Comparison of ENCODE assay signal across 1 cellular context in the genomic region with DNA sequence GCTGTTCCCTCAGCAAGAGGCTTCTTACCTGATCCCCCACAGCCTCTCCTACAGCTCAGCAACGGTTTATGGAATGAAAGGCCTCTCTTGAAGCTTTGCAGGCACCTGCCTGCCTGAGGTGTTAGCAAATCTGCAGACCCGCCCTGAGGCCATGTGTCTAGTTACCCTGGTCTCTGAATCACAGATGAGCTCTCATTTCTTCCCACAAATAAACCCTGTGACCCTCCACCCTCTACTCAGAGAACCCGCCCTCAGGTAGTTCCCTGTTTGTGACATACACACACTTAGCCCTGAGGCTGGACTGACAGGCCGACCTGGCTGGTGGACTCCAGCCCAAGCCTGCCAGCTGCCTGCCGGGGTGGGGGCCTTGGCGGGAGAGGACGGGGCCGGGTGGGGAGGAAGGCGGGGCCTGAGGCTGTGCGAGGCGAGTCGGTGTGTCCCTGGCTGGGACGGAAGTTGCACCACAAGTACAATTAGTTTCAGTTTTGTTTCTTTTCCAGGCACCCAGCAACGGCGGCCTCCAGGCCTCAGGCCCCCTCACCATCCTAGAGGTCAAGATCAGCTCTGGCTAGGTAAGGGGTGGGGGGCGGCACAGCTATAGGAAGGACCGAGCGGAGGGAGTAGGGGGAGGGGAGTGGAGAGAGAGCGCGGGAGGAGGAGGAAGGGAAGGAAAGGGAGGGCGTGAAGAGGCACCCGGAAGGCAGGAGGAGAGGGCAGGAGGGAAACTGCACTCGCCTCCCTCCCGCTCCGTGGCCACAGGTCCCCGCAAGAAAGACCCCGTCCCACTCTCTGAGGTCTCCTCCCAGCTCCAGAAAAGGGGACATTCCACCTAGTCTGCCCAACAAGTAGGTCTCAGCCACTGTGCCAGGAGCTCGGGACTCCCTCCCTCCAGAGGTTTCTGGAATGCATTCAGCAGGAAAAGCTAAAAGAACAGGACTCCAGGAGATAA.
TF ChIP-seq lines count a peak whose summit lies in the region.

A gene with protein sequence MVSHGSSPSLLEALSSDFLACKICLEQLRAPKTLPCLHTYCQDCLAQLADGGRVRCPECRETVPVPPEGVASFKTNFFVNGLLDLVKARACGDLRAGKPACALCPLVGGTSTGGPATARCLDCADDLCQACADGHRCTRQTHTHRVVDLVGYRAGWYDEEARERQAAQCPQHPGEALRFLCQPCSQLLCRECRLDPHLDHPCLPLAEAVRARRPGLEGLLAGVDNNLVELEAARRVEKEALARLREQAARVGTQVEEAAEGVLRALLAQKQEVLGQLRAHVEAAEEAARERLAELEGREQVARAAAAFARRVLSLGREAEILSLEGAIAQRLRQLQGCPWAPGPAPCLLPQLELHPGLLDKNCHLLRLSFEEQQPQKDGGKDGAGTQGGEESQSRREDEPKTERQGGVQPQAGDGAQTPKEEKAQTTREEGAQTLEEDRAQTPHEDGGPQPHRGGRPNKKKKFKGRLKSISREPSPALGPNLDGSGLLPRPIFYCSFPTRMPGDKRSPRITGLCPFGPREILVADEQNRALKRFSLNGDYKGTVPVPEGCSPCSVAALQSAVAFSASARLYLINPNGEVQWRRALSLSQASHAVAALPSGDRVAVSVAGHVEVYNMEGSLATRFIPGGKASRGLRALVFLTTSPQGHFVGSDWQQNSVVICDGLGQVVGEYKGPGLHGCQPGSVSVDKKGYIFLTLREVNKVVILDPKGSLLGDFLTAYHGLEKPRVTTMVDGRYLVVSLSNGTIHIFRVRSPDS (plus strand): TSS at position 482 of the 949 bp plus-strand sequence. CDS start 1,832 bp downstream, outside the sequence.

TF ChIP-seq in K562, 482 proteins besides CTCF, POLR2A, EP300 and RAD21 (continued from another document and continues in another):
- TF ChIP-seq BRD9 (IDR thresholded peaks at IDR 0.05; ENCODE audit: low read depth, partially characterized antibody) (no peak), SMAD4 (CRISPR knock-in tag; conservative IDR thresholded peaks at IDR 0.05) (0 out of 2 replicates have a peak, but pooled peaks have one; percentile 6), BACH1 (tag; IDR thresholded peaks at IDR 0.05) (no peak), TBL1XR1 (IDR thresholded peaks at IDR 0.05; ENCODE audit: low read length in 2 of 2) (no peak), MIER1 (IDR thresholded peaks at IDR 0.05; ENCODE audit: low read depth) (no peak), TAF7 (tag; IDR thresholded peaks at IDR 0.05) (peak; percentile 91), ASH1L (IDR thresholded peaks at IDR 0.05; ENCODE audit: borderline replicate concordance, low read depth, partially characterized antibody) (peak; percentile 52), TSC22D4 (tag; IDR thresholded peaks at IDR 0.05) (no peak), EZH2 (IDR thresholded peaks at IDR 0.05; ENCODE audit: borderline replicate concordance, low read depth, low read length) (no peak), NR3C1 (CRISPR knock-in tag; IDR thresholded peaks at IDR 0.05) (no peak), EWSR1 (IDR thresholded peaks at IDR 0.05; ENCODE audit: borderline replicate concordance, low read depth, partially characterized antibody) (no peak), PREB (CRISPR knock-in tag; IDR thresholded peaks at IDR 0.05) (no peak), ZKSCAN8 (CRISPR knock-in tag; IDR thresholded peaks at IDR 0.05) (peak; percentile 92), GATA2 (CRISPR knock-in tag; IDR thresholded peaks at IDR 0.05) (no peak), ZNF395 (CRISPR knock-in tag; IDR thresholded peaks at IDR 0.05) (peak; percentile 59; the same call in 1 of the 2 replicates), TRIM28 (IDR thresholded peaks at IDR 0.05) (no peak), COPS2 (conservative IDR thresholded peaks at IDR 0.05) (no peak), SUPT5H (IDR thresholded peaks at IDR 0.05) (peak; percentile 92), TSHZ1 (CRISPR knock-in tag; IDR thresholded peaks at IDR 0.05) (no peak), KAT2B (IDR thresholded peaks at IDR 0.05; ENCODE audit: low read depth, low read length) (no peak), CBX2 (IDR thresholded peaks at IDR 0.05; ENCODE audit: insufficient read depth, low read length, poor library complexity, severe bottlenecking) (no peak), HNRNPUL1 (IDR thresholded peaks at IDR 0.05; ENCODE audit: low read length) (no peak), SETDB1 (IDR thresholded peaks at IDR 0.05; ENCODE audit: low read length) (no peak), RBM22 (IDR thresholded peaks at IDR 0.05; ENCODE audit: low read depth, low read length, poor library complexity, severe bottlenecking) (no peak), CBX8 (IDR thresholded peaks at IDR 0.05; ENCODE audit: borderline replicate concordance, extremely low read depth, low read depth, low read length, poor library complexity, severe bottlenecking) (no peak), SAP30 (IDR thresholded peaks at IDR 0.05; ENCODE audit: borderline replicate concordance, insufficient read depth, low read depth, low read length, poor library complexity, severe bottlenecking) (peak; percentile 5), KDM2B (CRISPR knock-in tag; IDR thresholded peaks at IDR 0.05) (no peak), ZNF584 (CRISPR knock-in tag; IDR thresholded peaks at IDR 0.05; ENCODE audit: low read depth) (no peak), TARDBP (IDR thresholded peaks at IDR 0.05) (no peak), SMC3 (conservative IDR thresholded peaks at IDR 0.05; ENCODE audit: insufficient read depth, low read depth, low read length) (no peak), E2F3 (CRISPR knock-in tag; IDR thresholded peaks at IDR 0.05) (0 out of 2 replicates have a peak, but pooled peaks have one; percentile 17), CBFA2T3 (IDR thresholded peaks at IDR 0.05) (no peak; the same call in 1 of the 2 replicates), NFYB (IDR thresholded peaks at IDR 0.05; ENCODE audit: extremely low read depth, insufficient read length) (no peak), ZNF324 (CRISPR knock-in tag; IDR thresholded peaks at IDR 0.05) (no peak)
- TF ChIP-seq, protein P1, sequence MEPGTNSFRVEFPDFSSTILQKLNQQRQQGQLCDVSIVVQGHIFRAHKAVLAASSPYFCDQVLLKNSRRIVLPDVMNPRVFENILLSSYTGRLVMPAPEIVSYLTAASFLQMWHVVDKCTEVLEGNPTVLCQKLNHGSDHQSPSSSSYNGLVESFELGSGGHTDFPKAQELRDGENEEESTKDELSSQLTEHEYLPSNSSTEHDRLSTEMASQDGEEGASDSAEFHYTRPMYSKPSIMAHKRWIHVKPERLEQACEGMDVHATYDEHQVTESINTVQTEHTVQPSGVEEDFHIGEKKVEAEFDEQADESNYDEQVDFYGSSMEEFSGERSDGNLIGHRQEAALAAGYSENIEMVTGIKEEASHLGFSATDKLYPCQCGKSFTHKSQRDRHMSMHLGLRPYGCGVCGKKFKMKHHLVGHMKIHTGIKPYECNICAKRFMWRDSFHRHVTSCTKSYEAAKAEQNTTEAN (CRISPR knock-in tag; IDR thresholded peaks at IDR 0.05), result no peak; the same call in 1 of the 2 replicates
- TF ChIP-seq, protein P2, sequence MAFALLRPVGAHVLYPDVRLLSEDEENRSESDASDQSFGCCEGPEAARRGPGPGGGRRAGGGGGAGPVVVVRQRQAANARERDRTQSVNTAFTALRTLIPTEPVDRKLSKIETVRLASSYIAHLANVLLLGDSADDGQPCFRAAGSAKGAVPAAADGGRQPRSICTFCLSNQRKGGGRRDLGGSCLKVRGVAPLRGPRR (CRISPR knock-in tag; IDR thresholded peaks at IDR 0.05), result no peak
- TF ChIP-seq, protein P3, sequence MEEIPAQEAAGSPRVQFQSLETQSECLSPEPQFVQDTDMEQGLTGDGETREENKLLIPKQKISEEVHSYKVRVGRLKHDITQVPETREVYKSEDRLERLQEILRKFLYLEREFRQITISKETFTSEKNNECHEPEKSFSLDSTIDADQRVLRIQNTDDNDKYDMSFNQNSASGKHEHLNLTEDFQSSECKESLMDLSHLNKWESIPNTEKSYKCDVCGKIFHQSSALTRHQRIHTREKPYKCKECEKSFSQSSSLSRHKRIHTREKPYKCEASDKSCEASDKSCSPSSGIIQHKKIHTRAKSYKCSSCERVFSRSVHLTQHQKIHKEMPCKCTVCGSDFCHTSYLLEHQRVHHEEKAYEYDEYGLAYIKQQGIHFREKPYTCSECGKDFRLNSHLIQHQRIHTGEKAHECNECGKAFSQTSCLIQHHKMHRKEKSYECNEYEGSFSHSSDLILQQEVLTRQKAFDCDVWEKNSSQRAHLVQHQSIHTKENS (CRISPR knock-in tag; IDR thresholded peaks at IDR 0.05), result no peak
- TF ChIP-seq, protein P4, sequence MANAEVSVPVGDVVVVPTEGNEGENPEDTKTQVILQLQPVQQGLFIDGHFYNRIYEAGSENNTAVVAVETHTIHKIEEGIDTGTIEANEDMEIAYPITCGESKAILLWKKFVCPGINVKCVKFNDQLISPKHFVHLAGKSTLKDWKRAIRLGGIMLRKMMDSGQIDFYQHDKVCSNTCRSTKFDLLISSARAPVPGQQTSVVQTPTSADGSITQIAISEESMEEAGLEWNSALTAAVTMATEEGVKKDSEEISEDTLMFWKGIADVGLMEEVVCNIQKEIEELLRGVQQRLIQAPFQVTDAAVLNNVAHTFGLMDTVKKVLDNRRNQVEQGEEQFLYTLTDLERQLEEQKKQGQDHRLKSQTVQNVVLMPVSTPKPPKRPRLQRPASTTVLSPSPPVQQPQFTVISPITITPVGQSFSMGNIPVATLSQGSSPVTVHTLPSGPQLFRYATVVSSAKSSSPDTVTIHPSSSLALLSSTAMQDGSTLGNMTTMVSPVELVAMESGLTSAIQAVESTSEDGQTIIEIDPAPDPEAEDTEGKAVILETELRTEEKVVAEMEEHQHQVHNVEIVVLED (CRISPR knock-in tag; IDR thresholded peaks at IDR 0.05), result no peak
- TF ChIP-seq, protein P5, sequence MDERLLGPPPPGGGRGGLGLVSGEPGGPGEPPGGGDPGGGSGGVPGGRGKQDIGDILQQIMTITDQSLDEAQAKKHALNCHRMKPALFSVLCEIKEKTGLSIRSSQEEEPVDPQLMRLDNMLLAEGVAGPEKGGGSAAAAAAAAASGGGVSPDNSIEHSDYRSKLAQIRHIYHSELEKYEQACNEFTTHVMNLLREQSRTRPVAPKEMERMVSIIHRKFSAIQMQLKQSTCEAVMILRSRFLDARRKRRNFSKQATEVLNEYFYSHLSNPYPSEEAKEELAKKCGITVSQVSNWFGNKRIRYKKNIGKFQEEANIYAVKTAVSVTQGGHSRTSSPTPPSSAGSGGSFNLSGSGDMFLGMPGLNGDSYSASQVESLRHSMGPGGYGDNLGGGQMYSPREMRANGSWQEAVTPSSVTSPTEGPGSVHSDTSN (CRISPR knock-in tag; IDR thresholded peaks at IDR 0.05; ENCODE audit: low read depth), result no peak
- TF ChIP-seq, protein P5 (tag; conservative IDR thresholded peaks at IDR 0.05; ENCODE audit: low read depth), result peak; percentile 40; the same call in 1 of the 2 replicates
- TF ChIP-seq, protein P6, sequence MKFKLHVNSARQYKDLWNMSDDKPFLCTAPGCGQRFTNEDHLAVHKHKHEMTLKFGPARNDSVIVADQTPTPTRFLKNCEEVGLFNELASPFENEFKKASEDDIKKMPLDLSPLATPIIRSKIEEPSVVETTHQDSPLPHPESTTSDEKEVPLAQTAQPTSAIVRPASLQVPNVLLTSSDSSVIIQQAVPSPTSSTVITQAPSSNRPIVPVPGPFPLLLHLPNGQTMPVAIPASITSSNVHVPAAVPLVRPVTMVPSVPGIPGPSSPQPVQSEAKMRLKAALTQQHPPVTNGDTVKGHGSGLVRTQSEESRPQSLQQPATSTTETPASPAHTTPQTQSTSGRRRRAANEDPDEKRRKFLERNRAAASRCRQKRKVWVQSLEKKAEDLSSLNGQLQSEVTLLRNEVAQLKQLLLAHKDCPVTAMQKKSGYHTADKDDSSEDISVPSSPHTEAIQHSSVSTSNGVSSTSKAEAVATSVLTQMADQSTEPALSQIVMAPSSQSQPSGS (CRISPR knock-in tag; IDR thresholded peaks at IDR 0.05), result no peak
